9 cellular contexts compared by ENCODE assay signal in the genomic region with DNA sequence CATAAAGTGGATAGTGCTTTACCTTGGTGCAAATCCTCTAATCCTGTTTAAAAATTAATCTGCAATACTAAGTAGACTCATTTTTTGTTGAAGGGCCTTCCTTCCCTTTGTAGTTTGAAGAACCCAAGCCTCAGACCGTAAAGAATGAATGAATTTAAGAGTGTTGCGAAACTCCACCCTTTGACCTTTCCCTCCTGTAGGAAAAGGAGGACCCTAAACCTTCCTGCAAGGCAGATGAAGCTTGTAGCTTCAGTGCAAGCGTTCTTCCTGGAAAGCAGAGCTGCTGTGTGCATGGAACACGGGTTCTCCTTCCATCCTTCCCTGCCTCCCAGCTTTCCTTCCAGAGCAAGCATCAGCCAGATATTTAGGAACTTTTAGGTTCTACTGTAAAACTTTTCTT.
A peak's percentile ranks its signal among the peaks of the same experiment; 100 is the strongest.
DNase-seq lines count a peak whose midpoint lies in the region; ATAC-seq and TF ChIP-seq lines count a peak whose summit lies in the region.
"Had no signal": no experiment of that assay in that cellular context is flagged by ENCODE, and none has a peak within 500 bp of the region (broad histone marks: within the 10 kb centered on the region; RNA-seq: fewer than 3 reads in every experiment).

No MANE protein-coding gene starts in this region.

- H3K27ac Mint-ChIP-seq in activated naive CD4-positive, alpha-beta T cell treated with anti-CD3 and anti-CD28 coated beads, Interleukin-2, amount 10 ng/mL, durations not matched to agents 7 days and 5 days, result no peak overlapping the region
- no peak overlapping the region for H3K27ac Mint-ChIP-seq in stimulated activated effector memory CD8-positive, alpha-beta T cell treated with anti-CD3 and anti-CD28 coated beads, Interleukin-12 subunit alpha, Interleukin-12 subunit beta, amount 100 ng/mL, for 72 hours

- H3K27me3 Mint-ChIP-seq in activated naive CD4-positive, alpha-beta T cell treated with anti-CD3 and anti-CD28 coated beads, Interleukin-2, amount 10 ng/mL, durations not matched to agents 7 days and 5 days, result peaks cover 22% of the 10 kb centered on the region

- no peaks in the 10 kb centered on the region for H3K9me3 Mint-ChIP-seq in activated naive CD4-positive, alpha-beta T cell treated with anti-CD3 and anti-CD28 coated beads, Interleukin-2, amount 10 ng/mL, durations not matched to agents 7 days and 5 days
- no peaks in the 10 kb centered on the region for H3K9me3 Mint-ChIP-seq in stimulated activated effector memory CD8-positive, alpha-beta T cell treated with anti-CD3 and anti-CD28 coated beads, Interleukin-12 subunit alpha, Interleukin-12 subunit beta, amount 100 ng/mL, for 72 hours

- H3K9me3 ChIP-seq in iPS-18a (ENCODE audit: control insufficient read depth, low read depth, low read length), result no peaks in the 10 kb centered on the region

- peak overlapping the region; percentile 79 for H3K9ac ChIP-seq in iPS-18a (ENCODE audit: low read length)

- CTCF ChIA-PET in activated naive CD4-positive, alpha-beta T cell treated with anti-CD3 and anti-CD28 coated beads, Interleukin-2, amount 10 ng/mL, durations not matched to agents 7 days and 5 days (lab: Charles Lee), result interaction anchor here (1.0 to 1.4 kb wide), 4 partner anchors 13 to 45 kb away, joined by 3 to 7 read pairs (median 4); no protein-coding TSS in a partner anchor

- peaks cover 33% of the 10 kb centered on the region for H3K4me1 ChIP-seq in iPS-18a (ENCODE audit: control insufficient read depth, low read depth, low read length)

- DNase-seq in activated naive CD4-positive, alpha-beta T cell treated with anti-CD3 and anti-CD28 coated beads, Interleukin-2, amount 10 ng/mL, durations not matched to agents 7 days and 5 days, result no peak
- no peak for DNase-seq in activated naive CD4-positive, alpha-beta T cell treated with anti-CD3 and anti-CD28 coated beads, Interleukin-2, amount 50 U/mL, for 16 hours
- no peak for DNase-seq in stimulated activated effector memory CD8-positive, alpha-beta T cell treated with anti-CD3 and anti-CD28 coated beads, Interleukin-12 subunit alpha, Interleukin-12 subunit beta, amount 100 ng/mL, for 72 hours (ENCODE audit: low spot score in 2 of 2)
- DNase-seq in activated CD4-positive, CD25-positive, alpha-beta regulatory T cell (lab: John Stamatoyannopoulos, UW), result no peak
- DNase-seq: activated effector memory CD4-positive, alpha-beta T cell treated with anti-CD3 and anti-CD28 coated beads, Interleukin-2, amount 50 U/mL, for 16 hours had no signal

- H3K27ac ChIP-seq in iPS-18a (ENCODE audit: low read length), result no peak overlapping the region

- peaks cover 25% of the 10 kb centered on the region for H3K4me1 Mint-ChIP-seq in activated naive CD4-positive, alpha-beta T cell treated with anti-CD3 and anti-CD28 coated beads, Interleukin-2, amount 10 ng/mL, durations not matched to agents 7 days and 5 days
- H3K4me1 Mint-ChIP-seq in stimulated activated effector memory CD8-positive, alpha-beta T cell treated with anti-CD3 and anti-CD28 coated beads, Interleukin-12 subunit alpha, Interleukin-12 subunit beta, amount 100 ng/mL, for 72 hours, result peaks cover 13% of the 10 kb centered on the region

- no peaks in the 10 kb centered on the region for H3K27me3 ChIP-seq in iPS-18a (ENCODE audit: control insufficient read depth, insufficient read depth, low read length)

- TF ChIP-seq CTCF in WI38 (IDR thresholded peaks at IDR 0.05; ENCODE audit: low read depth, low read length), result no peak

- ATAC-seq in stimulated activated effector memory CD8-positive, alpha-beta T cell treated with anti-CD3 and anti-CD28 coated beads, Interleukin-12 subunit alpha, Interleukin-12 subunit beta, amount 100 ng/mL, for 72 hours, result no peak
- ATAC-seq in HG02763 (IDR thresholded peaks at IDR 0.05; ENCODE audit: unreplicated experiment), result no peak
- no peak for ATAC-seq in activated CD4-positive, CD25-positive, alpha-beta regulatory T cell treated with anti-CD3 and anti-CD28 coated beads, Interleukin-2, amount 50 U/mL, for 24 hours

- H3K36me3 Mint-ChIP-seq in activated naive CD4-positive, alpha-beta T cell treated with anti-CD3 and anti-CD28 coated beads, Interleukin-2, amount 10 ng/mL, durations not matched to agents 7 days and 5 days, result peaks cover 2% of the 10 kb centered on the region
- no peaks in the 10 kb centered on the region for H3K36me3 Mint-ChIP-seq in stimulated activated effector memory CD8-positive, alpha-beta T cell treated with anti-CD3 and anti-CD28 coated beads, Interleukin-12 subunit alpha, Interleukin-12 subunit beta, amount 100 ng/mL, for 72 hours

- peak overlapping the region; percentile 87 for H3K4me3 Mint-ChIP-seq in activated naive CD4-positive, alpha-beta T cell treated with anti-CD3 and anti-CD28 coated beads, Interleukin-2, amount 10 ng/mL, durations not matched to agents 7 days and 5 days
- H3K4me3 Mint-ChIP-seq in stimulated activated effector memory CD8-positive, alpha-beta T cell treated with anti-CD3 and anti-CD28 coated beads, Interleukin-12 subunit alpha, Interleukin-12 subunit beta, amount 100 ng/mL, for 72 hours, result peak overlapping the region; percentile 83

- no peaks in the 10 kb centered on the region for H3K36me3 ChIP-seq in iPS-18a (ENCODE audit: control insufficient read depth, low read depth, low read length)

- H3K4me3 ChIP-seq in WI38 (ENCODE audit: low read depth, low read length) (0 out of 2 replicates have a peak overlapping the region, but pooled peaks have one; percentile 4), iPS-18a (ENCODE audit: low read length) (peak overlapping the region; percentile 97)
